9 cellular contexts compared by ENCODE assay signal in genomic region chr11:108224908-108225786, GRCh38. TPM values are rescaled to one million over a fixed set of nuclear protein-coding genes. Genes with fewer than 3 reads are reported as not detected.
DNase-seq lines count a peak whose midpoint lies in the region; ATAC-seq and TF ChIP-seq lines count a peak whose summit lies in the region.
"Had no signal": no experiment of that assay in that cellular context is flagged by ENCODE, and none has a peak within 500 bp of the region (broad histone marks: within the 10 kb centered on the region; RNA-seq: fewer than 3 reads in every experiment).

No MANE protein-coding gene starts in this region.

- H3K9me3 Mint-ChIP-seq in activated T-cell treated with anti-CD3 and anti-CD28 coated beads, Interleukin-2, amount 50 U/mL, for 4 hours: no peaks in the 10 kb centered on the region

- peaks cover 55% of the 10 kb centered on the region for H3K4me1 Mint-ChIP-seq in activated T-cell treated with anti-CD3 and anti-CD28 coated beads, Interleukin-2, amount 50 U/mL, for 4 hours (ENCODE audit: low read depth)

- peaks cover 12% of the 10 kb centered on the region for H3K36me3 Mint-ChIP-seq in activated T-cell treated with anti-CD3 and anti-CD28 coated beads, Interleukin-2, amount 50 U/mL, for 4 hours (ENCODE audit: insufficient read depth)

- DNase-seq in activated T-cell treated with anti-CD3 and anti-CD28 coated beads, Interleukin-2, amount 50 U/mL, for 1 hour: peak; percentile 39
- DNase-seq in activated T-cell treated with anti-CD3 and anti-CD28 coated beads, Interleukin-2, amount 50 U/mL, for 4 hours: no peak
- DNase-seq in globus pallidus (ENCODE audit: low spot score): peak; percentile 31
- peak in 3 of 49 donors; percentile 1 to 9 (median 4) for DNase-seq in substantia nigra (lab: John Stamatoyannopoulos, UW)
- DNase-seq in SK-N-DZ (ENCODE audit: low spot score): no peak
- DNase-seq: NCI-H1436 treated with DMSO at 0.1 percent for 48 hours had no signal

- no peak for ATAC-seq in activated T-cell treated with anti-CD3 and anti-CD28 coated beads, Interleukin-2, amount 50 U/mL, for 4 hours
- ATAC-seq in HG02885 (IDR thresholded peaks at IDR 0.05; ENCODE audit: poor library complexity, unreplicated experiment) (no peak), GM21381 (IDR thresholded peaks at IDR 0.05; ENCODE audit: unreplicated experiment) (no peak)

- TF ChIP-seq CTCF in VCaP (conservative IDR thresholded peaks at IDR 0.05): no peak

- H3K4me3 Mint-ChIP-seq in activated T-cell treated with anti-CD3 and anti-CD28 coated beads, Interleukin-2, amount 50 U/mL, for 4 hours: no peak overlapping the region

- H3K27ac ChIP-seq in VCaP: peak overlapping the region; percentile 89
- peak overlapping the region; percentile 86 for H3K27ac ChIP-seq in substantia nigra (ENCODE audit: low read depth, low read length, poor library complexity, severe bottlenecking)

- H3K27me3 Mint-ChIP-seq in activated T-cell treated with anti-CD3 and anti-CD28 coated beads, Interleukin-2, amount 50 U/mL, for 4 hours (ENCODE audit: low read depth): no peaks in the 10 kb centered on the region

RNA-seq across cellular contexts. Expression of gene ATM, which starts 2.3 kb away (rescaled TPM):
- total RNA-seq in activated T-cell treated with anti-CD3 and anti-CD28 coated beads, Interleukin-2, amount 50 U/mL, for 4 hours: 10 to 100 TPM; 21.0 to 26.8 (median 23.5) TPM
- polyA plus RNA-seq in SK-N-DZ (2014; cell fraction: cytosol; rRNA removed): 28.2 and 36.1 TPM in 2 replicates
- 27.2 and 49.0 TPM in 2 replicates for polyA plus RNA-seq in SK-N-DZ (2014; cell fraction: nucleus; rRNA removed)

RNA-seq across cellular contexts. Expression of gene NPAT, which starts 2.7 kb away (rescaled TPM):
- 10 to 100 TPM; 23.2 to 24.7 (median 24.4) TPM for total RNA-seq in activated T-cell treated with anti-CD3 and anti-CD28 coated beads, Interleukin-2, amount 50 U/mL, for 4 hours
- polyA plus RNA-seq in SK-N-DZ (2014; cell fraction: cytosol; rRNA removed): 7.3 TPM in 2 replicates
- 8.2 and 17.0 TPM in 2 replicates for polyA plus RNA-seq in SK-N-DZ (2014; cell fraction: nucleus; rRNA removed)

Comparison
In these comparisons a context has a peak if more than half of its experiments do, and no peak if none do; other contexts are left out.
1. DNase-seq: peak in activated T-cell treated with anti-CD3 and anti-CD28 coated beads, Interleukin-2, amount 50 U/mL, for 1 hour (single experiment) and globus pallidus (single experiment); none in activated T-cell treated with anti-CD3 and anti-CD28 coated beads, Interleukin-2, amount 50 U/mL, for 4 hours (single experiment) and SK-N-DZ (single experiment).